30 cellular contexts compared by ENCODE assay signal in genomic region chr7:20320322-20320721, GRCh38. TPM values are rescaled to one million over a fixed set of nuclear protein-coding genes. Genes with fewer than 3 reads are reported as not detected.
"Had no signal": no experiment of that assay in that cellular context is flagged by ENCODE, and none has a peak within 500 bp of the region (broad histone marks: within the 10 kb centered on the region; RNA-seq: fewer than 3 reads in every experiment).

No MANE protein-coding gene starts in this region.

- H3K4me1 ChIP-seq: breast epithelium, colonic mucosa, foreskin keratinocyte, gastrocnemius medialis, heart left ventricle had no signal

- ATAC-seq: activated CD4-positive, alpha-beta T cell treated with anti-CD3 and anti-CD28 coated beads for 36 hours; activated T-cell treated with anti-CD3 and anti-CD28 coated beads, Interleukin-2, amount 50 U/mL, for 72 hours; esophagus mucosa; foreskin keratinocyte; gastrocnemius medialis; heart left ventricle; T-helper 17 cell had no signal

- H3K4me3 Mint-ChIP-seq: activated CD4-positive, alpha-beta memory T cell treated with anti-CD3 and anti-CD28 coated beads for 36 hours; activated CD4-positive, alpha-beta T cell treated with anti-CD3 and anti-CD28 coated beads for 36 hours; activated CD4-positive, alpha-beta T cell treated with anti-CD3 and anti-CD28 coated beads, Interleukin-2, amount 10 ng/mL, durations not matched to agents 24 days and 14 days; activated naive CD4-positive, alpha-beta T cell treated with anti-CD3 and anti-CD28 coated beads, Interleukin-2, amount 10 ng/mL, durations not matched to agents 7 days and 5 days; activated naive CD8-positive, alpha-beta T cell; activated T-cell treated with anti-CD3 and anti-CD28 coated beads, Interleukin-2, amount 50 U/mL, for 24 hours; activated T-cell treated with anti-CD3 and anti-CD28 coated beads, Interleukin-2, amount 50 U/mL, for 72 hours; brain; endodermal cell; T-helper 17 cell had no signal

- H3K9me3 ChIP-seq: breast epithelium, colonic mucosa, gastrocnemius medialis, heart left ventricle had no signal

- H3K27ac ChIP-seq: breast epithelium, cardiac muscle cell, colonic mucosa, foreskin keratinocyte, gastrocnemius medialis, heart left ventricle had no signal

- H3K27me3 ChIP-seq: breast epithelium, cardiac muscle cell, colonic mucosa, foreskin keratinocyte, gastrocnemius medialis, heart left ventricle had no signal

- H3K4me1 Mint-ChIP-seq: activated CD4-positive, alpha-beta T cell treated with anti-CD3 and anti-CD28 coated beads for 36 hours; activated CD4-positive, alpha-beta T cell treated with anti-CD3 and anti-CD28 coated beads, Interleukin-2, amount 10 ng/mL, durations not matched to agents 24 days and 14 days; activated naive CD4-positive, alpha-beta T cell treated with anti-CD3 and anti-CD28 coated beads, Interleukin-2, amount 10 ng/mL, durations not matched to agents 7 days and 5 days; endodermal cell; T-helper 17 cell had no signal

- H3K4me3 ChIP-seq: breast epithelium, cardiac muscle cell, colonic mucosa, gastrocnemius medialis, heart left ventricle had no signal

- H3K27ac Mint-ChIP-seq: activated CD4-positive, alpha-beta memory T cell treated with anti-CD3 and anti-CD28 coated beads for 36 hours; activated CD4-positive, alpha-beta T cell treated with anti-CD3 and anti-CD28 coated beads for 36 hours; activated CD4-positive, alpha-beta T cell treated with anti-CD3 and anti-CD28 coated beads, Interleukin-2, amount 10 ng/mL, durations not matched to agents 24 days and 14 days; activated naive CD4-positive, alpha-beta T cell treated with anti-CD3 and anti-CD28 coated beads, Interleukin-2, amount 10 ng/mL, durations not matched to agents 7 days and 5 days; activated naive CD8-positive, alpha-beta T cell; activated T-cell treated with anti-CD3 and anti-CD28 coated beads, Interleukin-2, amount 50 U/mL, for 24 hours; activated T-cell treated with anti-CD3 and anti-CD28 coated beads, Interleukin-2, amount 50 U/mL, for 72 hours; brain; endodermal cell; T-helper 17 cell had no signal

- H3K27me3 Mint-ChIP-seq: activated CD4-positive, alpha-beta memory T cell treated with anti-CD3 and anti-CD28 coated beads for 36 hours; activated naive CD4-positive, alpha-beta T cell treated with anti-CD3 and anti-CD28 coated beads, Interleukin-2, amount 10 ng/mL, durations not matched to agents 7 days and 5 days; activated T-cell treated with anti-CD3 and anti-CD28 coated beads, Interleukin-2, amount 50 U/mL, for 24 hours; brain; T-helper 17 cell had no signal

- H3K36me3 Mint-ChIP-seq: activated CD4-positive, alpha-beta memory T cell treated with anti-CD3 and anti-CD28 coated beads for 36 hours; activated naive CD4-positive, alpha-beta T cell treated with anti-CD3 and anti-CD28 coated beads, Interleukin-2, amount 10 ng/mL, durations not matched to agents 7 days and 5 days; activated naive CD8-positive, alpha-beta T cell; brain had no signal

- H3K36me3 ChIP-seq: breast epithelium, cardiac muscle cell, colonic mucosa, gastrocnemius medialis, heart left ventricle had no signal

- DNase-seq: activated CD4-positive, alpha-beta memory T cell treated with anti-CD3 and anti-CD28 coated beads for 36 hours; activated CD4-positive, alpha-beta T cell treated with anti-CD3 and anti-CD28 coated beads for 36 hours; activated CD4-positive, alpha-beta T cell treated with anti-CD3 and anti-CD28 coated beads, Interleukin-2, amount 10 ng/mL, durations not matched to agents 24 days and 14 days; activated CD4-positive, CD25-positive, alpha-beta regulatory T cell; activated CD4-positive, CD25-positive, alpha-beta regulatory T cell treated with anti-CD3 and anti-CD28 coated beads, Interleukin-2, amount 50 U/mL, for 72 hours; activated CD8-positive, alpha-beta memory T cell treated with anti-CD3 and anti-CD28 coated beads, Interleukin-2, amount 50 U/mL, for 48 hours; activated gamma-delta T cell; activated naive CD4-positive, alpha-beta T cell; activated naive CD4-positive, alpha-beta T cell treated with anti-CD3 and anti-CD28 coated beads, Interleukin-2, amount 10 ng/mL, durations not matched to agents 7 days and 5 days; activated T-cell treated with anti-CD3 and anti-CD28 coated beads for 4 hours; activated T-cell treated with anti-CD3 and anti-CD28 coated beads, Interleukin-2, amount 50 U/mL, for 24 hours; activated T-cell treated with anti-CD3 and anti-CD28 coated beads, Interleukin-2, amount 50 U/mL, for 72 hours; amniotic stem cell; anterior cingulate cortex; central memory CD4-positive, alpha-beta T cell; cerebellar nuclear complex; colonic mucosa; effector memory CD4-positive, alpha-beta T cell; endodermal cell; foreskin keratinocyte; gastrocnemius medialis; glutamatergic neuron; heart left ventricle; T-helper 1 cell; T-helper 17 cell had no signal

- H3K9me3 Mint-ChIP-seq: activated CD4-positive, alpha-beta memory T cell treated with anti-CD3 and anti-CD28 coated beads for 36 hours; activated CD4-positive, alpha-beta T cell treated with anti-CD3 and anti-CD28 coated beads, Interleukin-2, amount 10 ng/mL, durations not matched to agents 24 days and 14 days; activated naive CD4-positive, alpha-beta T cell treated with anti-CD3 and anti-CD28 coated beads, Interleukin-2, amount 10 ng/mL, durations not matched to agents 7 days and 5 days; activated T-cell treated with anti-CD3 and anti-CD28 coated beads, Interleukin-2, amount 50 U/mL, for 24 hours; activated T-cell treated with anti-CD3 and anti-CD28 coated beads, Interleukin-2, amount 50 U/mL, for 72 hours; endodermal cell had no signal

RNA-seq across cellular contexts. Expression of gene ITGB8, which starts 10.4 kb away (rescaled TPM):
- total RNA-seq: activated CD4-positive, alpha-beta memory T cell treated with anti-CD3 and anti-CD28 coated beads for 36 hours; activated CD4-positive, alpha-beta T cell treated with anti-CD3 and anti-CD28 coated beads, Interleukin-2, amount 10 ng/mL, durations not matched to agents 24 days and 14 days had no signal
